1 cellular context compared by ENCODE assay signal in genomic region chr11:36361472-36361871, GRCh38.
TF ChIP-seq lines count a peak whose summit lies in the region.

No MANE protein-coding gene starts in this region.

TF ChIP-seq in H1, 55 proteins besides CTCF, POLR2A, EP300 and RAD21 (continued from another document):
- TF ChIP-seq USF2 (IDR thresholded peaks at IDR 0.05; ENCODE audit: low read length) (no peak), NANOG (IDR thresholded peaks at IDR 0.05; ENCODE audit: insufficient read depth, low read depth, low read length, poor library complexity, severe bottlenecking) (no peak)
- TF ChIP-seq, protein P1, sequence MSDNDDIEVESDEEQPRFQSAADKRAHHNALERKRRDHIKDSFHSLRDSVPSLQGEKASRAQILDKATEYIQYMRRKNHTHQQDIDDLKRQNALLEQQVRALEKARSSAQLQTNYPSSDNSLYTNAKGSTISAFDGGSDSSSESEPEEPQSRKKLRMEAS (IDR thresholded peaks at IDR 0.05) = no peak
